ENCODE assay signal across 8 cellular contexts in the genomic region with DNA sequence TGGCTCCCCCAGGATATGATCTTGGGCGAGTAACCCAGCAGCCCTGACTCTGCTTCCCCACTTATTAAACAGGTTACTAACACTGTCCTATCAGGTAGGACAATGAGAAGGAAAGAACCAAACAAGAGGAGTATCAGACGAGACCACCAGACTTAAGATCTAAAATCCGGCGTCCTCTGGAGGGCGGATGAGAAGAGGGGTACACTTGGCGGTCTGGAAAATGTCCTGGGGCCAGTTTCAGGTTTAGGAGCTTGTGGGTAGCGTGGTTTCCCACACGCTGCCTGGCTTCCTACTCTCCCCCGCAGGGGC. TPM values are rescaled to one million over a fixed set of nuclear protein-coding genes. Genes with fewer than 3 reads are reported as not detected.
A peak's percentile ranks its signal among the peaks of the same experiment; 100 is the strongest.
DNase-seq lines count a peak whose midpoint lies in the region; ATAC-seq and TF ChIP-seq lines count a peak whose summit lies in the region.

No MANE protein-coding gene starts in this region.

- H4K20me1 ChIP-seq in neural cell (ENCODE audit: insufficient read depth): no peaks in the 10 kb centered on the region

- ATAC-seq in CD4-positive, alpha-beta T cell (ENCODE audit: poor library complexity): no peak
- ATAC-seq in GM19397 (IDR thresholded peaks at IDR 0.05; ENCODE audit: unreplicated experiment) (no peak), GM21528 (IDR thresholded peaks at IDR 0.05; ENCODE audit: low FRiP score, unreplicated experiment) (no peak), HG02678 (IDR thresholded peaks at IDR 0.05; ENCODE audit: unreplicated experiment) (no peak)

- no peaks in the 10 kb centered on the region for H3K9me2 ChIP-seq in neural cell (ENCODE audit: insufficient read depth, low read length)

- CTCF ChIA-PET in CD4-positive, alpha-beta T cell (lab: Charles Lee): interaction anchor here (0.7 to 2.3 kb wide), 2 partner anchors 25 to 42 kb away, joined by 3 to 9 read pairs; no protein-coding TSS in a partner anchor

- H3K79me2 ChIP-seq in neural cell (replicated peaks; ENCODE audit: insufficient read depth, low read length): peaks cover 4% of the 10 kb centered on the region

- peak overlapping the region; percentile 71 for H3K27ac ChIP-seq in CD4-positive, alpha-beta T cell (ENCODE audit: low read depth, low read length)
- H3K27ac ChIP-seq in KOPT-K1 (ENCODE audit: low read depth, low read length, poor library complexity, severe bottlenecking) (peak overlapping the region; percentile 71), coronary artery (peak overlapping the region; percentile 59 to 85), neural cell (ENCODE audit: low read length) (peak overlapping the region; percentile 42)

- no peak for TF ChIP-seq EP300 in neural cell (conservative IDR thresholded peaks at IDR 0.05; ENCODE audit: poor library complexity, severe bottlenecking)

- H3K4me3 Mint-ChIP-seq in CD4-positive, alpha-beta T cell: peak overlapping the region; percentile 96

- H3K9me3 Mint-ChIP-seq in CD4-positive, alpha-beta T cell: peaks cover 13% of the 10 kb centered on the region

- peak overlapping the region; percentile 96 for H3K27ac Mint-ChIP-seq in CD4-positive, alpha-beta T cell

- no peaks in the 10 kb centered on the region for H3F3A ChIP-seq in neural cell (ENCODE audit: insufficient read depth, low read length, poor library complexity, severe bottlenecking)

- H3K4me3 ChIP-seq in coronary artery (peak overlapping the region; percentile 98), neural cell (ENCODE audit: low read length) (peak overlapping the region; percentile 80)

- peak overlapping the region; percentile 27 for H3K4me2 ChIP-seq in neural cell (ENCODE audit: low read length)

- peak overlapping the region; percentile 87 for H3K9ac ChIP-seq in neural cell (ENCODE audit: low read length)

- intact Hi-C loops in CD4-positive, alpha-beta T cell (cut with DNase I, micrococcal nuclease): loop anchor here in 1 of 2 experiments (1.0 to 5.0 kb wide), 5 partner anchors 42 to 1096 kb away; partner anchors contain the start of genes CSGALNACT2, ZNF239, ZNF33B and ZNF485

- H3K27me3 Mint-ChIP-seq in CD4-positive, alpha-beta T cell: no peaks in the 10 kb centered on the region

- H3K27me3 ChIP-seq in CD4-positive, alpha-beta T cell (ENCODE audit: control insufficient read depth, insufficient read depth, low read length): no peaks in the 10 kb centered on the region
- no peaks in the 10 kb centered on the region for H3K27me3 ChIP-seq in neural cell (ENCODE audit: insufficient read depth, low read depth, low read length)

- no peak for TF ChIP-seq CTCF in CD4-positive, alpha-beta T cell (IDR thresholded peaks at IDR 0.05)
- TF ChIP-seq CTCF in coronary artery (IDR thresholded peaks at IDR 0.05): no peak
- no peak for TF ChIP-seq CTCF in neural cell (IDR thresholded peaks at IDR 0.05; ENCODE audit: poor library complexity, severe bottlenecking)

- DNase-seq in CD4-positive, alpha-beta T cell: no peak
- DNase-seq in coronary artery (ENCODE audit: low spot score): no peak
- DNase-seq in 8988T: no peak

- POLR2A ChIA-PET in CD4-positive, alpha-beta T cell (lab: Charles Lee): interaction anchor here (1.1 to 2.3 kb wide), 2 partner anchors 53 to 73 kb away, joined by 4 to 7 read pairs; partner anchors contain the start of gene ZNF239

- H3K36me3 ChIP-seq in KOPT-K1 (ENCODE audit: insufficient read depth, low read length) (peaks cover 37% of the 10 kb centered on the region), neural cell (ENCODE audit: insufficient read depth, low read length) (peaks cover 35% of the 10 kb centered on the region)

- TF ChIP-seq RAD21 in neural cell (conservative IDR thresholded peaks at IDR 0.05): no peak

- H3K36me3 Mint-ChIP-seq in CD4-positive, alpha-beta T cell (ENCODE audit: low read depth): peaks cover 53% of the 10 kb centered on the region

- H3K9me3 ChIP-seq in CD4-positive, alpha-beta T cell (ENCODE audit: control insufficient read depth, low read length): peaks cover 38% of the 10 kb centered on the region
- H3K9me3 ChIP-seq in KOPT-K1 (ENCODE audit: insufficient read depth, low read length, poor library complexity, severe bottlenecking) (peaks cover 49% of the 10 kb centered on the region), neural cell (ENCODE audit: low read length) (peaks cover 31% of the 10 kb centered on the region)

- peak overlapping the region; percentile 87 for H2AFZ ChIP-seq in neural cell (ENCODE audit: low read depth, low read length)

- peaks cover 27% of the 10 kb centered on the region for H3K4me1 Mint-ChIP-seq in CD4-positive, alpha-beta T cell (ENCODE audit: low read depth)

TF ChIP-seq in neural cell, 6 proteins besides CTCF, POLR2A, EP300 and RAD21:
- TF ChIP-seq, protein P1, sequence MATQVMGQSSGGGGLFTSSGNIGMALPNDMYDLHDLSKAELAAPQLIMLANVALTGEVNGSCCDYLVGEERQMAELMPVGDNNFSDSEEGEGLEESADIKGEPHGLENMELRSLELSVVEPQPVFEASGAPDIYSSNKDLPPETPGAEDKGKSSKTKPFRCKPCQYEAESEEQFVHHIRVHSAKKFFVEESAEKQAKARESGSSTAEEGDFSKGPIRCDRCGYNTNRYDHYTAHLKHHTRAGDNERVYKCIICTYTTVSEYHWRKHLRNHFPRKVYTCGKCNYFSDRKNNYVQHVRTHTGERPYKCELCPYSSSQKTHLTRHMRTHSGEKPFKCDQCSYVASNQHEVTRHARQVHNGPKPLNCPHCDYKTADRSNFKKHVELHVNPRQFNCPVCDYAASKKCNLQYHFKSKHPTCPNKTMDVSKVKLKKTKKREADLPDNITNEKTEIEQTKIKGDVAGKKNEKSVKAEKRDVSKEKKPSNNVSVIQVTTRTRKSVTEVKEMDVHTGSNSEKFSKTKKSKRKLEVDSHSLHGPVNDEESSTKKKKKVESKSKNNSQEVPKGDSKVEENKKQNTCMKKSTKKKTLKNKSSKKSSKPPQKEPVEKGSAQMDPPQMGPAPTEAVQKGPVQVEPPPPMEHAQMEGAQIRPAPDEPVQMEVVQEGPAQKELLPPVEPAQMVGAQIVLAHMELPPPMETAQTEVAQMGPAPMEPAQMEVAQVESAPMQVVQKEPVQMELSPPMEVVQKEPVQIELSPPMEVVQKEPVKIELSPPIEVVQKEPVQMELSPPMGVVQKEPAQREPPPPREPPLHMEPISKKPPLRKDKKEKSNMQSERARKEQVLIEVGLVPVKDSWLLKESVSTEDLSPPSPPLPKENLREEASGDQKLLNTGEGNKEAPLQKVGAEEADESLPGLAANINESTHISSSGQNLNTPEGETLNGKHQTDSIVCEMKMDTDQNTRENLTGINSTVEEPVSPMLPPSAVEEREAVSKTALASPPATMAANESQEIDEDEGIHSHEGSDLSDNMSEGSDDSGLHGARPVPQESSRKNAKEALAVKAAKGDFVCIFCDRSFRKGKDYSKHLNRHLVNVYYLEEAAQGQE (IDR thresholded peaks at IDR 0.05; ENCODE audit: borderline replicate concordance): no peak
- TF ChIP-seq MXI1 (conservative IDR thresholded peaks at IDR 0.05; ENCODE audit: poor library complexity, severe bottlenecking): no peak
- TF ChIP-seq TAF1 (IDR thresholded peaks at IDR 0.05; ENCODE audit: low read depth): no peak
- no peak for TF ChIP-seq POLR2AphosphoS5 (IDR thresholded peaks at IDR 0.05)
- no peak for TF ChIP-seq EZH2 (IDR thresholded peaks at IDR 0.05; ENCODE audit: borderline replicate concordance, insufficient read depth, low read length, poor library complexity, severe bottlenecking)
- no peak for TF ChIP-seq SMC3 (conservative IDR thresholded peaks at IDR 0.05; ENCODE audit: poor library complexity)

RNA-seq across cellular contexts. Expression of gene ZNF32, which starts 0.6 kb away (rescaled TPM):
- total RNA-seq in CD4-positive, alpha-beta T cell: 10 to 100 TPM; 18.7 to 19.5 TPM
- polyA plus RNA-seq in neural cell: 162 and 175 TPM in 2 replicates
- 47.2 and 51.2 TPM in 2 replicates for polyA minus RNA-seq in neural cell

RNA-seq across cellular contexts. Expression of gene ZNF485, which starts 41.8 kb away (rescaled TPM):
- 1 to 10 TPM in 1 of 2 experiments, under 1 TPM in 1; 0.75 to 1.2 TPM for total RNA-seq in CD4-positive, alpha-beta T cell
- polyA plus RNA-seq in neural cell: 2.0 and 3.5 TPM in 2 replicates
- 9.3 and 10.8 TPM in 2 replicates for polyA minus RNA-seq in neural cell
